Comparison of ENCODE assay signal across 8 cellular contexts in the genomic region with DNA sequence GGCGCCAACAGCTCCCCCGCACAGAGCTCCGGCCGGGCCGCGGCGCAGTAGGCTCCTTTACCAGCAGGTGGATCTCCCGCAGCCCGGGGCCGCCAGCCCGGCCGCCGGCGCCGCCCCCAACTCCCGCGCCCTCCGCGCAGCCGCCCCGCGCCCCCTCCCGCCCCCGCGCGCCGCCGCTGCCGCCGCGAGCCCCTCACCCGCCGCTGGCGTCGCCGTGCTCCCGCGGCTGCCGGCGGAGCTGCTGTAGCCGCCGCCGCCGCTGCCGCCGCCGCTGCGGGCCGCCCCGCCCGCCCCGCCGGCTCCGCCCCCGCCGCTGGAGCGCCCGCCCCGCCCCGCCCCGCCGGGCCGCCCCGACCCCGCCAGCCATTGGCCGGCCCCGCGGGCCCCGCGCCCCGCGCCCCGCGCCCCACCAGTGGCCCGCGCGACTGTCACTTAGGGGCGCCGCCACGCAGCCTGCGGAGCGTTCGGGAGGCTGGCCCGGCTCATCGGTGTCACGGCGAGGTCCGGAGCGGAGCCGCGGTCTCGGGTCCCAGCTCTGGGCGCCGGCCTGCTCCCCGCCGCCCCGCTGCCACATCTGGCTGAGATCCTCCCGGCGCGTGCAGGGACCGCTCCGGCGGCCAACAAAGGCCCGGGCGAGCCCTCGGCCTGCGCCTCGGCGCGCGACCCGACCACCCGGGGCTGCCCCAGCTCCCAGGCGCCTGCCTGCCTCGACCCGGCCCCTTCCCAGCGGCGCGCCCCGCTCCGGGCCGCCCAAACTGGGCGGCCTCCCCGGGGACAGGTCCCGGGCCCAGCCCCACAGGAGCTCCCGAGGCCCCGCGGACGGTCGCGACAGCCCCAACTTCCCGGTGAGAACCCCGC. TPM values are rescaled to one million over a fixed set of nuclear protein-coding genes. Genes with fewer than 3 reads are reported as not detected.
A peak's percentile ranks its signal among the peaks of the same experiment; 100 is the strongest.
DNase-seq lines count a peak whose midpoint lies in the region; ATAC-seq and TF ChIP-seq lines count a peak whose summit lies in the region.

A gene (minus strand): TSS at position 282 of the 858 bp plus-strand sequence. CDS start 4,800 bp downstream, outside the sequence.

- DNase-seq in RWPE2 (ENCODE audit: low spot score) (no peak), globus pallidus (ENCODE audit: low spot score) (peak; percentile 82), osteoblast (ENCODE audit: insufficient read length, low spot score, missing footprints) (peak; percentile 97), testis (peak; percentile 61)
- peak; percentile 57 for DNase-seq in activated gamma-delta T cell treated with anti-CD3 and anti-CD28 coated beads, Interleukin-2, amount 50 U/mL, for 16 hours (ENCODE audit: low read depth)

- H3K9ac ChIP-seq in BLaER1 treated with 17β-estradiol and CSF1 and Interleukin-3, amounts not matched to agents 10 nM and 100 nM = peak within 1 kb of the TSS; percentile 83 to 99 (median 91)

- intact Hi-C loops in testis (cut with DNase I; ENCODE audit: low total_unique reads) = no loop called here

- peaks cover 0 to 28% (median 9%) of the 10 kb centered on the region in 11 experiments; a peak in 8 of 22 replicates for H3K27me3 ChIP-seq in BLaER1 treated with 17β-estradiol and CSF1 and Interleukin-3, amounts not matched to agents 10 nM and 100 nM
- H3K27me3 ChIP-seq in RWPE2 (ENCODE audit: insufficient read depth, poor library complexity, severe bottlenecking) (no peaks in the 10 kb centered on the region), osteoblast (ENCODE audit: insufficient read depth, low read length) (peaks cover 70% of the 10 kb centered on the region), testis (no peaks in the 10 kb centered on the region)

- peaks cover 0 to 7% (median 0%) of the 10 kb centered on the region in 11 experiments; a peak in 4 of 22 replicates for H3K9me3 ChIP-seq in BLaER1 treated with 17β-estradiol and CSF1 and Interleukin-3, amounts not matched to agents 10 nM and 100 nM (replicated peaks in 1 of 11)
- no peaks in the 10 kb centered on the region for H3K9me3 ChIP-seq in RWPE2 (ENCODE audit: severe bottlenecking)
- no peaks in the 10 kb centered on the region for H3K9me3 ChIP-seq in osteoblast (ENCODE audit: low read depth, low read length)
- no peaks in the 10 kb centered on the region for H3K9me3 ChIP-seq in testis

- TF ChIP-seq POLR2A in testis (IDR thresholded peaks at IDR 0.05) = no peak

- TF ChIP-seq CTCF in RWPE2 (IDR thresholded peaks at IDR 0.05; ENCODE audit: poor library complexity, severe bottlenecking) = no peak
- no peak for TF ChIP-seq CTCF in osteoblast (IDR thresholded peaks at IDR 0.05; ENCODE audit: extremely low read depth, low read depth, low read length)
- no peak for TF ChIP-seq CTCF in testis (IDR thresholded peaks at IDR 0.05)

- peak within 1 kb of the TSS; percentile 84 to 99 (median 96) for H3K4me2 ChIP-seq in BLaER1 treated with 17β-estradiol and CSF1 and Interleukin-3, amounts not matched to agents 10 nM and 100 nM
- H3K4me2 ChIP-seq in osteoblast (ENCODE audit: insufficient read depth, low read length) = peak within 1 kb of the TSS; percentile 72

- 1% methylated on average over 24 of the region's 133 CpGs; no CpG with 5 or more reads in 1 of the 2 donors for WGBS in testis, 2 donors

- H3K79me2 ChIP-seq in osteoblast (ENCODE audit: insufficient read depth, low read length) = no peaks in the 10 kb centered on the region

- H3K4me3 ChIP-seq in BLaER1 treated with 17β-estradiol and CSF1 and Interleukin-3, amounts not matched to agents 10 nM and 100 nM = peak within 1 kb of the TSS; percentile 78 to 93 (median 84)
- H3K4me3 ChIP-seq in RWPE2 (ENCODE audit: severe bottlenecking) (peak within 1 kb of the TSS; percentile 68), osteoblast (ENCODE audit: insufficient read depth, low read length) (peak within 1 kb of the TSS; percentile 64), testis (peak within 1 kb of the TSS; percentile 71)

- peaks cover 37 to 78% (median 50%) of the 10 kb centered on the region in 10 experiments for H3K4me1 ChIP-seq in BLaER1 treated with 17β-estradiol and CSF1 and Interleukin-3, amounts not matched to agents 10 nM and 100 nM
- H3K4me1 ChIP-seq in RWPE2 (ENCODE audit: insufficient read depth, poor library complexity, severe bottlenecking) (no peaks in the 10 kb centered on the region), osteoblast (ENCODE audit: insufficient read depth, low read length) (no peaks in the 10 kb centered on the region), testis (peaks cover 9% of the 10 kb centered on the region)

- peaks cover 0 to 42% (median 15%) of the 10 kb centered on the region in 11 experiments; a peak in 12 of 22 replicates for H4K20me1 ChIP-seq in BLaER1 treated with 17β-estradiol and CSF1 and Interleukin-3, amounts not matched to agents 10 nM and 100 nM
- H4K20me1 ChIP-seq in osteoblast (ENCODE audit: insufficient read depth, low read length) = no peaks in the 10 kb centered on the region

- H3K27ac ChIP-seq in BLaER1 treated with 17β-estradiol and CSF1 and Interleukin-3, amounts not matched to agents 10 nM and 100 nM = peak within 1 kb of the TSS; percentile 76 to 97 (median 88)
- H3K27ac ChIP-seq in RWPE2 (ENCODE audit: poor library complexity, severe bottlenecking) (no peak within 1 kb of the TSS), osteoblast (ENCODE audit: low read depth, low read length) (no peak within 1 kb of the TSS), testis (peak within 1 kb of the TSS; percentile 42 to 80)

- peak; percentile 84 for ATAC-seq in GM19023 (IDR thresholded peaks at IDR 0.05; ENCODE audit: unreplicated experiment)
- ATAC-seq in HG03280 (IDR thresholded peaks at IDR 0.05; ENCODE audit: unreplicated experiment) = peak; percentile 75
- peak; percentile 78 for ATAC-seq in RWPE2 (ENCODE audit: low read depth)

- H3K36me3 ChIP-seq in BLaER1 treated with 17β-estradiol and CSF1 and Interleukin-3, amounts not matched to agents 10 nM and 100 nM = peaks cover 0 to 9% (median 3%) of the 10 kb centered on the region in 11 experiments; a peak in 10 of 22 replicates
- no peaks in the 10 kb centered on the region for H3K36me3 ChIP-seq in RWPE2 (ENCODE audit: low read depth)
- H3K36me3 ChIP-seq in osteoblast (ENCODE audit: insufficient read depth, low read length) = no peaks in the 10 kb centered on the region
- no peaks in the 10 kb centered on the region for H3K36me3 ChIP-seq in testis (ENCODE audit: low read depth, missing control alignments)

- no peak within 1 kb of the TSS for H2AFZ ChIP-seq in osteoblast (ENCODE audit: low read length)

RNA-seq across cellular contexts. Expression of the gene that starts here (rescaled TPM):
- total RNA-seq in osteoblast (under 0.01 and 0.36 TPM in 2 replicates), testis (10 to 100 TPM; 13.8 to 13.9 TPM)
- 12.1 TPM for polyA plus RNA-seq in testis (ENCODE audit: insufficient read depth, low read depth, low replicate concordance)

Comparison
In these comparisons a context has a peak if more than half of its experiments do, and no peak if none do; other contexts are left out.
1. RNA of the gene that starts here (total RNA-seq): 13.8 to 13.9 TPM in testis; under 0.01 to 0.36 TPM in osteoblast; every median in the first group is over 10 times any median in the second.
2. Peak in DNase-seq, H3K4me3 ChIP-seq and H3K4me2 ChIP-seq in osteoblast; RNA of the gene not detected or under 1 TPM.
3. H3K27ac ChIP-seq: peak in BLaER1 treated with 17β-estradiol and CSF1 and Interleukin-3, amounts not matched to agents 10 nM and 100 nM (11 of 11) and testis (2 of 2); none in RWPE2 (single experiment) and osteoblast (single experiment).
4. Peak in every context shown above with its lines, with median percentiles within 50 percentile points of each other: H3K4me3 ChIP-seq and ATAC-seq.